ENCODE assay signal across 24 cellular contexts in genomic region chr3:128889139-128889894, GRCh38.
"Had no signal": no experiment of that assay in that cellular context is flagged by ENCODE, and none has a peak within 500 bp of the region (broad histone marks: within the 10 kb centered on the region; RNA-seq: fewer than 3 reads in every experiment).

No MANE protein-coding gene starts in this region.

- H3K4me1 Mint-ChIP-seq: activated B cell treated with CpG ODN at 0.5 μM for 24 hours; activated naive CD4-positive, alpha-beta T cell treated with anti-CD3 and anti-CD28 coated beads, Interleukin-2, amount 50 U/mL, for 24 hours; nephron had no signal

- H3K4me2 ChIP-seq: smooth muscle cell had no signal

- H3K27ac ChIP-seq: adrenal gland, esophagus squamous epithelium, gastrocnemius medialis, left ventricle myocardium inferior, thyroid gland, upper lobe of right lung had no signal

- H3K9me3 ChIP-seq: adrenal gland, esophagus squamous epithelium, gastrocnemius medialis, left ventricle myocardium inferior, thyroid gland, upper lobe of right lung had no signal

- H3K4me3 Mint-ChIP-seq: activated B cell treated with CpG ODN at 0.5 μM for 24 hours; activated naive CD4-positive, alpha-beta T cell treated with anti-CD3 and anti-CD28 coated beads, Interleukin-2, amount 50 U/mL, for 24 hours; effector memory CD8-positive, alpha-beta T cell; nephron; T-helper 1 cell treated with Interleukin-12 subunit alpha and Interleukin-12 subunit beta and Interleukin-4 antibody, amounts not matched to agents 30 μg/mL and 1 μg/mL, for 36 hours had no signal

- H3K4me1 ChIP-seq: adrenal gland, gastrocnemius medialis, thyroid gland, upper lobe of right lung had no signal

- H3K4me3 ChIP-seq: adrenal gland, esophagus squamous epithelium, gastrocnemius medialis, left ventricle myocardium inferior, smooth muscle cell, thyroid gland, upper lobe of right lung had no signal

- FAIRE-seq: astrocyte had no signal

- H3K27me3 Mint-ChIP-seq: activated B cell treated with CpG ODN at 0.5 μM for 24 hours; activated naive CD4-positive, alpha-beta T cell treated with anti-CD3 and anti-CD28 coated beads, Interleukin-2, amount 50 U/mL, for 24 hours; effector memory CD8-positive, alpha-beta T cell had no signal

- ATAC-seq: effector memory CD8-positive, alpha-beta T cell; gastrocnemius medialis; sciatic nerve; upper lobe of right lung had no signal

- H3K27me3 ChIP-seq: adrenal gland, esophagus squamous epithelium, gastrocnemius medialis, thyroid gland, upper lobe of right lung had no signal

- H3K27ac Mint-ChIP-seq: activated B cell treated with CpG ODN at 0.5 μM for 24 hours; activated naive CD4-positive, alpha-beta T cell treated with anti-CD3 and anti-CD28 coated beads, Interleukin-2, amount 50 U/mL, for 24 hours; effector memory CD8-positive, alpha-beta T cell; nephron; T-helper 1 cell treated with Interleukin-12 subunit alpha and Interleukin-12 subunit beta and Interleukin-4 antibody, amounts not matched to agents 30 μg/mL and 1 μg/mL, for 36 hours had no signal

- DNase-seq: activated B cell treated with CpG ODN at 0.5 μM for 24 hours; activated CD4-positive, alpha-beta T cell treated with anti-CD3 and anti-CD28 coated beads for 48 hours; activated CD8-positive, alpha-beta memory T cell treated with anti-CD3 and anti-CD28 coated beads, Interleukin-2, amount 50 U/mL, for 4 hours; activated gamma-delta T cell treated with Interleukin-2 at 50 U/mL for 16 hours; adrenal gland; central memory CD4-positive, alpha-beta T cell; effector memory CD8-positive, alpha-beta T cell; esophagus squamous epithelium; gastrocnemius medialis; hippocampal formation; kidney glomerular epithelial cell; left ventricle myocardium inferior; midbrain; stimulated activated CD4-positive, alpha-beta T cell treated with anti-CD3 and anti-CD28 coated beads, Interleukin-2, amount 100 ng/mL, for 48 hours; stimulated activated CD8-positive, alpha-beta memory T cell treated with anti-CD3 and anti-CD28 coated beads, Interleukin-4, amount 100 ng/mL, for 48 hours; stimulated activated naive CD4-positive, alpha-beta T cell; thyroid gland; upper lobe of right lung had no signal

- H3K9me3 Mint-ChIP-seq: activated B cell treated with CpG ODN at 0.5 μM for 24 hours; activated naive CD4-positive, alpha-beta T cell treated with anti-CD3 and anti-CD28 coated beads, Interleukin-2, amount 50 U/mL, for 24 hours; effector memory CD8-positive, alpha-beta T cell; nephron; T-helper 1 cell treated with Interleukin-12 subunit alpha and Interleukin-12 subunit beta and Interleukin-4 antibody, amounts not matched to agents 30 μg/mL and 1 μg/mL, for 36 hours had no signal
